In genomic region chr15:70584441-70584837, GRCh38 we compare ENCODE assay signal across 1 cellular context.
TF ChIP-seq lines count a peak whose summit lies in the region.

No MANE protein-coding gene starts in this region.

TF ChIP-seq in IMR-90, 13 proteins besides CTCF, POLR2A, EP300 and RAD21 (continued from another document):
- TF ChIP-seq, protein P1, sequence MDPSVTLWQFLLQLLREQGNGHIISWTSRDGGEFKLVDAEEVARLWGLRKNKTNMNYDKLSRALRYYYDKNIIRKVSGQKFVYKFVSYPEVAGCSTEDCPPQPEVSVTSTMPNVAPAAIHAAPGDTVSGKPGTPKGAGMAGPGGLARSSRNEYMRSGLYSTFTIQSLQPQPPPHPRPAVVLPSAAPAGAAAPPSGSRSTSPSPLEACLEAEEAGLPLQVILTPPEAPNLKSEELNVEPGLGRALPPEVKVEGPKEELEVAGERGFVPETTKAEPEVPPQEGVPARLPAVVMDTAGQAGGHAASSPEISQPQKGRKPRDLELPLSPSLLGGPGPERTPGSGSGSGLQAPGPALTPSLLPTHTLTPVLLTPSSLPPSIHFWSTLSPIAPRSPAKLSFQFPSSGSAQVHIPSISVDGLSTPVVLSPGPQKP (IDR thresholded peaks at IDR 0.05; ENCODE audit: borderline replicate concordance, low read depth, low read length), result no peak
- TF ChIP-seq RCOR1 (IDR thresholded peaks at IDR 0.05; ENCODE audit: insufficient replicate concordance, low read length) (no peak), MAFK (IDR thresholded peaks at IDR 0.05; ENCODE audit: low read depth, low read length) (no peak), USF2 (IDR thresholded peaks at IDR 0.05; ENCODE audit: low read depth, low read length) (no peak), CEBPB (IDR thresholded peaks at IDR 0.05; ENCODE audit: low read depth, low read length) (no peak), MXI1 (IDR thresholded peaks at IDR 0.05; ENCODE audit: borderline replicate concordance, low read depth, low read length) (no peak), MAZ (IDR thresholded peaks at IDR 0.05; ENCODE audit: borderline replicate concordance, low read depth, low read length) (no peak), NFE2L2 (IDR thresholded peaks at IDR 0.05; ENCODE audit: low read depth, low read length) (no peak)
